In genomic region chr7:20331912-20332317, GRCh38 we compare ENCODE assay signal across 8 cellular contexts. TPM values are rescaled to one million over a fixed set of nuclear protein-coding genes. Genes with fewer than 3 reads are reported as not detected.
A peak's percentile ranks its signal among the peaks of the same experiment; 100 is the strongest.
DNase-seq lines count a peak whose midpoint lies in the region; ATAC-seq, FAIRE-seq and TF ChIP-seq lines count a peak whose summit lies in the region.

No MANE protein-coding gene starts in this region.

- no peaks in the 10 kb centered on the region for H3K36me3 Mint-ChIP-seq in activated T-helper 2 cell treated with anti-CD3 and anti-CD28 coated beads, Interferon-gamma antibody, Interleukin-2, Interleukin-4, amounts not matched to agents 10 μg/mL and 5 μg/mL and 100 μg/mL, durations not matched to agents 14 hours and 24 hours and 36 hours (ENCODE audit: low read depth)

- H3K79me2 ChIP-seq in keratinocyte (ENCODE audit: control insufficient read depth, insufficient read depth, low read length): peaks cover 50% of the 10 kb centered on the region

- no peaks in the 10 kb centered on the region for H3K9me1 ChIP-seq in keratinocyte (ENCODE audit: control insufficient read depth, extremely low read depth, insufficient read depth, low read length)

- peaks cover 62% of the 10 kb centered on the region for H3K27me3 Mint-ChIP-seq in activated T-helper 2 cell treated with anti-CD3 and anti-CD28 coated beads, Interferon-gamma antibody, Interleukin-2, Interleukin-4, amounts not matched to agents 10 μg/mL and 5 μg/mL and 100 μg/mL, durations not matched to agents 14 hours and 24 hours and 36 hours (ENCODE audit: low read depth)

- intact Hi-C loops in activated T-helper 2 cell treated with anti-CD3 and anti-CD28 coated beads, Interferon-gamma antibody, Interleukin-2, Interleukin-4, amounts not matched to agents 10 μg/mL and 5 μg/mL and 100 μg/mL, durations not matched to agents 14 hours and 24 hours and 36 hours (cut with micrococcal nuclease): loop anchor here (5.0 to 10.0 kb wide), 3 partner anchors 50 to 627 kb away; partner anchors contain the start of gene POLR1F

- peak overlapping the region; percentile 70 for H3K4me3 Mint-ChIP-seq in activated T-helper 2 cell treated with anti-CD3 and anti-CD28 coated beads, Interferon-gamma antibody, Interleukin-2, Interleukin-4, amounts not matched to agents 10 μg/mL and 5 μg/mL and 100 μg/mL, durations not matched to agents 14 hours and 24 hours and 36 hours (ENCODE audit: low read depth)

- no peak for FAIRE-seq in keratinocyte (lab: Jason Lieb, UNC)

- H3K9me3 ChIP-seq in keratinocyte (ENCODE audit: control insufficient read depth, low read depth, low read length) (no peaks in the 10 kb centered on the region), subcutaneous abdominal adipose tissue (ENCODE audit: control insufficient read depth in 5 of 5, low read length in 5 of 5) (no peaks in the 10 kb centered on the region)

- no peaks in the 10 kb centered on the region for H3K27me3 ChIP-seq in keratinocyte (ENCODE audit: control insufficient read depth, extremely low read depth, insufficient read depth, low read length)
- H3K27me3 ChIP-seq in subcutaneous abdominal adipose tissue (ENCODE audit: control insufficient read depth in 5 of 5, insufficient read depth in 4 of 5, low read length in 5 of 5): peaks cover 0 to 13% (median 6%) of the 10 kb centered on the region in 5 donors

- no peaks in the 10 kb centered on the region for H4K20me1 ChIP-seq in keratinocyte (ENCODE audit: control insufficient read depth, extremely low read depth, insufficient read depth, low read length)

- H3K4me1 ChIP-seq in keratinocyte (ENCODE audit: control insufficient read depth, extremely low read depth, insufficient read depth, low read length): peaks cover 21% of the 10 kb centered on the region
- H3K4me1 ChIP-seq in subcutaneous abdominal adipose tissue (ENCODE audit: control insufficient read depth in 5 of 5, insufficient read depth in 5 of 5, low read length in 5 of 5): peaks cover 2 to 31% (median 28%) of the 10 kb centered on the region in 5 donors

- DNase-seq in NCI-H82 (lab: John Stamatoyannopoulos, UW) (peak; percentile 58), NCI-H82 treated with DMSO at 0.1 percent for 48 hours (lab: John Stamatoyannopoulos, UW; ENCODE audit: unreplicated experiment) (no peak), keratinocyte (ENCODE audit: low read depth, low spot score) (no peak), AG20443 (ENCODE audit: low spot score) (no peak), NAMALWA (ENCODE audit: low spot score) (no peak)
- no peak for DNase-seq in activated T-helper 2 cell treated with anti-CD3 and anti-CD28 coated beads, Interferon-gamma antibody, Interleukin-2, Interleukin-4, amounts not matched to agents 10 μg/mL and 5 μg/mL and 100 μg/mL, durations not matched to agents 14 hours and 24 hours and 36 hours (ENCODE audit: low spot score)

- H3K36me3 ChIP-seq in keratinocyte (ENCODE audit: control insufficient read depth in 2 of 2, extremely low read depth in 1 of 2, insufficient read depth in 2 of 2, low read length in 2 of 2): peaks cover 0 to 2% of the 10 kb centered on the region in 2 experiments
- H3K36me3 ChIP-seq in subcutaneous abdominal adipose tissue (ENCODE audit: control insufficient read depth in 5 of 5, insufficient read depth in 5 of 5, low read length in 5 of 5): no peaks in the 10 kb centered on the region

- H3K27ac ChIP-seq in keratinocyte (ENCODE audit: control insufficient read depth, insufficient read depth, low read length) (peak overlapping the region; percentile 98), subcutaneous abdominal adipose tissue (ENCODE audit: low read depth, low read length) (no peak overlapping the region)

- H3K4me2 ChIP-seq in keratinocyte (ENCODE audit: control insufficient read depth, extremely low read depth, insufficient read depth, low read depth, low read length): peak overlapping the region; percentile 99

- no peak overlapping the region for H3K27ac Mint-ChIP-seq in activated T-helper 2 cell treated with anti-CD3 and anti-CD28 coated beads, Interferon-gamma antibody, Interleukin-2, Interleukin-4, amounts not matched to agents 10 μg/mL and 5 μg/mL and 100 μg/mL, durations not matched to agents 14 hours and 24 hours and 36 hours

- no peaks in the 10 kb centered on the region for H3K9me3 Mint-ChIP-seq in activated T-helper 2 cell treated with anti-CD3 and anti-CD28 coated beads, Interferon-gamma antibody, Interleukin-2, Interleukin-4, amounts not matched to agents 10 μg/mL and 5 μg/mL and 100 μg/mL, durations not matched to agents 14 hours and 24 hours and 36 hours

- no peak for TF ChIP-seq CTCF in keratinocyte (optimal IDR thresholded peaks at IDR 0.05 in 1 of 3, IDR thresholded peaks at IDR 0.05 in 1 of 3, conservative IDR thresholded peaks at IDR 0.05 in 1 of 3; ENCODE audit: extremely low read depth in 1 of 3, insufficient read depth in 2 of 3, low read length in 3 of 3)

- H2AFZ ChIP-seq in keratinocyte (ENCODE audit: control insufficient read depth, low read length): peak overlapping the region; percentile 65

- dilution Hi-C loops in keratinocyte (cut with MboI; ENCODE audit: extremely low pct_ligation_motif_present, low sequenced_read_pairs): no loop called here

- no peak for ATAC-seq in GM18858 (IDR thresholded peaks at IDR 0.05; ENCODE audit: unreplicated experiment)

- H3K9ac ChIP-seq in keratinocyte (ENCODE audit: control insufficient read depth, extremely low read depth, insufficient read depth, low read length) (peak overlapping the region; percentile 96), subcutaneous abdominal adipose tissue (ENCODE audit: low read length in 5 of 5) (peak overlapping the region in 2 of 5 donors; percentile 28 to 71)

- H3K4me3 ChIP-seq in keratinocyte (ENCODE audit: control insufficient read depth in 2 of 3, extremely low read depth in 1 of 3, insufficient read depth in 2 of 3, low read depth in 1 of 3, low read length in 3 of 3) (peak overlapping the region; percentile 60 to 94 (median 92)), subcutaneous abdominal adipose tissue (ENCODE audit: low read depth in 1 of 5, low read length in 5 of 5) (peak overlapping the region in 4 of 5 donors; percentile 68 to 86 (median 80))

- peaks cover 20% of the 10 kb centered on the region for H3K4me1 Mint-ChIP-seq in activated T-helper 2 cell treated with anti-CD3 and anti-CD28 coated beads, Interferon-gamma antibody, Interleukin-2, Interleukin-4, amounts not matched to agents 10 μg/mL and 5 μg/mL and 100 μg/mL, durations not matched to agents 14 hours and 24 hours and 36 hours (ENCODE audit: low read depth)

RNA-seq across cellular contexts. Expression of gene ITGB8, which starts 1.2 kb away (rescaled TPM):
- 0.05 TPM in 1 of 2 replicates, not detected in the other for total RNA-seq in activated T-helper 2 cell treated with anti-CD3 and anti-CD28 coated beads, Interferon-gamma antibody, Interleukin-2, Interleukin-4, amounts not matched to agents 10 μg/mL and 5 μg/mL and 100 μg/mL, durations not matched to agents 14 hours and 24 hours and 36 hours
- 8.3 to 14.3 TPM (median 10.9 TPM) in 3 replicates for polyA plus RNA-seq in keratinocyte
- polyA plus RNA-seq in keratinocyte (2011; ENCODE audit: low read depth): 5.0 TPM
- polyA plus RNA-seq in keratinocyte (2011; cell fraction: cytosol; rRNA removed): 2.7 and 6.3 TPM in 2 replicates
- 16.3 and 19.7 TPM in 2 replicates for polyA plus RNA-seq in keratinocyte (2011; cell fraction: nucleus; rRNA removed)
- 9.8 and 12.7 TPM in 2 replicates for polyA plus RNA-seq in keratinocyte (2012; ENCODE audit: low replicate concordance)
- 27.1 to 59.0 TPM (median 50.8 TPM) in 3 replicates for polyA minus RNA-seq in keratinocyte
- polyA minus RNA-seq in keratinocyte (2011; cell fraction: cytosol; rRNA and poly(A)+ RNA removed): 25.1 TPM
- polyA minus RNA-seq in keratinocyte (2011; cell fraction: nucleus; rRNA and poly(A)+ RNA removed): 65.6 and 86.9 TPM in 2 replicates
